In genomic region chr3:159764211-159765024, GRCh38 we compare ENCODE assay signal across 8 cellular contexts.
DNase-seq lines count a peak whose midpoint lies in the region; TF ChIP-seq lines count a peak whose summit lies in the region.

No MANE protein-coding gene starts in this region.

- H3K27ac ChIP-seq in Peyer's patch (peak overlapping the region; percentile 74 to 95 (median 79)), cingulate gyrus (ENCODE audit: low read depth, low read length) (peak overlapping the region; percentile 91)

- TF ChIP-seq POLR2A in Peyer's patch (IDR thresholded peaks at IDR 0.05), result no peak

- H3K36me3 ChIP-seq in Peyer's patch, result no peaks in the 10 kb centered on the region
- no peaks in the 10 kb centered on the region for H3K36me3 ChIP-seq in kidney epithelial cell (ENCODE audit: control insufficient read depth, insufficient read depth, low read length)

- POLR2A ChIA-PET in HEK293T (lab: Yijun Ruan, JAX), result interaction anchor here (0.6 to 1.9 kb wide), 7 partner anchors 12 to 139 kb away, joined by 3 to 7 read pairs (median 4); no protein-coding TSS in a partner anchor

- TF ChIP-seq CTCF in Peyer's patch (IDR thresholded peaks at IDR 0.05), result no peak
- TF ChIP-seq CTCF in kidney epithelial cell (IDR thresholded peaks at IDR 0.05; ENCODE audit: insufficient read depth, low read length, poor library complexity, severe bottlenecking), result no peak

- peak; percentile 64 for DNase-seq in HEK293T (ENCODE audit: extremely low spot score)
- DNase-seq in Peyer's patch, result peak in 2 of 3 donors; percentile 53 to 65
- no peak for DNase-seq in kidney epithelial cell (ENCODE audit: low read depth)
- peak; percentile 30 for DNase-seq in stimulated activated CD8-positive, alpha-beta memory T cell treated with anti-CD3 and anti-CD28 coated beads, Interleukin-4, amount 100 ng/mL, for 48 hours
- DNase-seq in GM19238 (ENCODE audit: insufficient read length, low spot score), result no peak
- no peak for DNase-seq in cerebellar nuclear complex (lab: John Stamatoyannopoulos, UW)

- peaks cover 0 to 33% (median 2%) of the 10 kb centered on the region in 4 donors for H3K4me1 ChIP-seq in Peyer's patch

- CTCF ChIA-PET in HEK293T (lab: Yijun Ruan, JAX), result no interaction called here

- no peaks in the 10 kb centered on the region for H3K9me3 ChIP-seq in Peyer's patch

- peak overlapping the region; percentile 47; the same call in 1 of the 2 replicates for H3K4me3 ChIP-seq in GM08714 (ENCODE audit: low read length)
- H3K4me3 ChIP-seq in Peyer's patch, result peak overlapping the region; percentile 47 to 73 (median 62)
- peak overlapping the region; percentile 59 for H3K4me3 ChIP-seq in kidney epithelial cell (ENCODE audit: low read depth, low read length)

- H3K27me3 ChIP-seq in Peyer's patch (no peaks in the 10 kb centered on the region), kidney epithelial cell (ENCODE audit: control insufficient read depth, insufficient read depth, low read length) (no peaks in the 10 kb centered on the region)

TF ChIP-seq in HEK293T, 16 proteins besides CTCF, POLR2A, EP300 and RAD21:
- TF ChIP-seq CTBP1 (IDR thresholded peaks at IDR 0.05; ENCODE audit: borderline replicate concordance) (0 out of 2 replicates have a peak, but pooled peaks have one; percentile 27), L3MBTL2 (conservative IDR thresholded peaks at IDR 0.05) (no peak)

Comparison
In these comparisons a context has a peak if more than half of its experiments do, and no peak if none do; other contexts are left out.
1. DNase-seq: peak in HEK293T (single experiment), Peyer's patch (2 of 3) and stimulated activated CD8-positive, alpha-beta memory T cell treated with anti-CD3 and anti-CD28 coated beads, Interleukin-4, amount 100 ng/mL, for 48 hours (single experiment); none in kidney epithelial cell (single experiment), GM19238 (single experiment) and cerebellar nuclear complex (0 of 2).
2. Peak in every context shown above with its lines, with median percentiles within 50 percentile points of each other: H3K4me3 ChIP-seq.